1 cellular context compared by ENCODE assay signal in the genomic region with DNA sequence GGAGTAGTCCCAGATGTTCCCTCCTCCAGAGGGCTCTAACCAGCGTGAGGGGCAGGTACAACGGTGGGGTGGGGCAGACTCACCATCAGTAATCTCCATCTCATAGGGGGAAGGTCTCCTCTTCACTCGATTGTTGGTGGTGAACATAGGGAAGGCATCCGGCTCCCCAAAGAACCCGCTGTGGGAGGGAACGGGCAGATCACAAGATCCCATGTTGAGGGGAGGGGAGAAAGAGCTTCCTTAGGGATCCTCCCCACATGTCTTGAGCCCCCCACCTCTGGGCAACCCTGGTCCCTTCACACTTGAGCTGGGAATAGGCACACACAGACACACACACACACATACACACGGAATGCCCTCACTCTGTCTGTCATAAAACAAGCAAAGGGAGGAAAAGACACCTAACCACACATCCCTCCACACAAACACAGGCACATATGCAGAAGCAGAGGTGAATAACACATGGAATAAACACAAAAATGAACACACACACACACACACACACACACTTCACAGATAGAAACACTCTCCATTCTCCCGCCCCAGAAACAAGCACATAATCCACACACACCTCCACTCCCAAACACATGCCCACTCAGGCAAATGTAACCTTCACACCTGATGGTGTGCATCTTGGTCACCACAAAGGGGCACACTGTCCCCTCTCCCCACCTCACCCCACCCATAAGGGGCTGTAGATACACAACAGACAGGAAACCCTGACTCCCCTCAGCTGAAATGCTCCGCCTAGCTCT.
TF ChIP-seq lines count a peak whose summit lies in the region.

No MANE protein-coding gene starts in this region.

TF ChIP-seq in H1, 55 proteins besides CTCF, POLR2A, EP300 and RAD21:
- TF ChIP-seq RNF2 (IDR thresholded peaks at IDR 0.05; ENCODE audit: borderline replicate concordance, low read depth, low read length, missing control alignments, poor library complexity, severe bottlenecking) (peak; percentile 56), SUZ12 (IDR thresholded peaks at IDR 0.05; ENCODE audit: low read length) (peak; percentile 45; the same call in 1 of the 2 replicates), TAF1 (IDR thresholded peaks at IDR 0.05; ENCODE audit: low read depth, low read length) (no peak), EZH2 (IDR thresholded peaks at IDR 0.05; ENCODE audit: low read depth, low read length, severe bottlenecking) (peak; percentile 2)
TF ChIP-seq in H1: peak in this region for 3.
